Comparison of ENCODE assay signal across 16 cellular contexts in the genomic region with DNA sequence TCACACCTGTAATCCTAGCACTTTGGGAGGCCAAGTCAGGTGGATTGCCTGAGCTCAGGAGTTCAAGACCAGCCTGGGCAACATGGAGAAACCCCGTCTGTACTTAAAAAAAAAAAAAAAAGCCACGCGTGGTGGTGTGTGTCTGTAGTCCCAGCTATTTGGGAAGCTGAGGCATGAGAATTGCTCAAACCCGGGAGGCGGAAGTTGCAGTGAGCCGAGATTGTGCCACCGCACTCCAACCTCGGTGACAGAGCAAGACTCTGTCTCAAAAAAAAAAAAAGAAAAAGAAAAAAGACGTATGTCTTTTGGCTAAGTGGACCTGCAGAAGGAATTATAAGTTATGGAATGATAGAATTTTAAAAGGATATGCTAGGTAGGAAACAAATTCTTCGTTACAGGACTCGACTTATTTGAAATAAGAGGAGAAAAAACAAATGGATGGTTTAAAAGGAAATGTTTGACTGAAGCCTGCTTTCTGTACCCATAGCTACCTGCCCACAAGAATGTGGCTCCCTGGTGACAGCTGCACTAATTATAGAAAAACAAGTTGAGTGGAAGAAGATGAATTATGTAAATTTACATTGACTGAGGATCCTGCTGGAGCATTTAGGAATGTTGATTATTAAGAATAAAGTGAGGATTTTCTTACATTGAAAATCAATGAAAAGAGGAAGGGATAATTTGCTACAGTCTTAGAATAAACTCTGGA. TPM values are rescaled to one million over a fixed set of nuclear protein-coding genes. Genes with fewer than 3 reads are reported as not detected.
DNase-seq lines count a peak whose midpoint lies in the region; ATAC-seq, FAIRE-seq and TF ChIP-seq lines count a peak whose summit lies in the region.
"Had no signal": no experiment of that assay in that cellular context is flagged by ENCODE, and none has a peak within 500 bp of the region (broad histone marks: within the 10 kb centered on the region; RNA-seq: fewer than 3 reads in every experiment).

No MANE protein-coding gene starts in this region.

- H3K79me2 ChIP-seq in astrocyte (ENCODE audit: insufficient read depth, low read length) = no peaks in the 10 kb centered on the region

- H3K36me3 Mint-ChIP-seq in astrocyte (ENCODE audit: low read depth, unreplicated experiment) = no peaks in the 10 kb centered on the region

- peaks cover 15% of the 10 kb centered on the region for H3K4me1 ChIP-seq in astrocyte (ENCODE audit: insufficient read depth, low read length)
- no peaks in the 10 kb centered on the region for H3K4me1 ChIP-seq in foreskin keratinocyte
- H3K4me1 ChIP-seq: esophagus muscularis mucosa, tibial artery had no signal

- TF ChIP-seq CTCF in astrocyte (IDR thresholded peaks at IDR 0.05; ENCODE audit: insufficient read depth, low read depth, low read length) = no peak
- no peak for TF ChIP-seq CTCF in foreskin keratinocyte (conservative IDR thresholded peaks at IDR 0.05)

- H3K4me3 ChIP-seq in astrocyte (ENCODE audit: insufficient read depth, low read depth, low read length) = no peak overlapping the region
- H3K4me3 ChIP-seq: esophagus muscularis mucosa, tibial artery had no signal

- FAIRE-seq in astrocyte (lab: Jason Lieb, UNC) = no peak

- H3K27me3 Mint-ChIP-seq in astrocyte (ENCODE audit: low read depth, unreplicated experiment) = no peaks in the 10 kb centered on the region

- no peaks in the 10 kb centered on the region for H4K20me1 ChIP-seq in astrocyte (ENCODE audit: insufficient read depth, low read length)

- peaks cover 32% of the 10 kb centered on the region for H3K4me1 Mint-ChIP-seq in astrocyte (ENCODE audit: low read depth, unreplicated experiment)

- H3K4me2 ChIP-seq in astrocyte (ENCODE audit: low read length) = peak overlapping the region; percentile 25

- no peak overlapping the region for H3K4me3 Mint-ChIP-seq in astrocyte (ENCODE audit: unreplicated experiment)

- peaks cover 2% of the 10 kb centered on the region for H3K9me3 Mint-ChIP-seq in astrocyte (ENCODE audit: unreplicated experiment)
- H3K9me3 Mint-ChIP-seq: HFFc6 had no signal

- peak overlapping the region; percentile 7 for H3K9ac ChIP-seq in astrocyte (ENCODE audit: low read length)

- H3K36me3 ChIP-seq in astrocyte (ENCODE audit: insufficient read depth, low read length) = no peaks in the 10 kb centered on the region
- H3K36me3 ChIP-seq: esophagus muscularis mucosa, tibial artery had no signal

- no peaks in the 10 kb centered on the region for H3K27me3 ChIP-seq in astrocyte (ENCODE audit: insufficient read depth, low read length)
- no peaks in the 10 kb centered on the region for H3K27me3 ChIP-seq in foreskin keratinocyte
- H3K27me3 ChIP-seq: esophagus muscularis mucosa, tibial artery had no signal

- H3K9me3 ChIP-seq in astrocyte (ENCODE audit: insufficient read depth, low read depth, low read length) = no peaks in the 10 kb centered on the region
- H3K9me3 ChIP-seq: Caco-2, esophagus muscularis mucosa, tibial artery had no signal

- ATAC-seq in foreskin keratinocyte (no peak), HG02763 (IDR thresholded peaks at IDR 0.05; ENCODE audit: unreplicated experiment) (no peak)

- peak overlapping the region; percentile 97 for H3K27ac Mint-ChIP-seq in astrocyte (ENCODE audit: unreplicated experiment)
- H3K27ac Mint-ChIP-seq: HFFc6 had no signal

- H3K27ac ChIP-seq in astrocyte (ENCODE audit: low read depth, low read length) = no peak overlapping the region
- no peak overlapping the region for H3K27ac ChIP-seq in foreskin keratinocyte
- H3K27ac ChIP-seq: 22Rv1, esophagus muscularis mucosa, tibial artery, VCaP had no signal

- H2AFZ ChIP-seq in astrocyte (ENCODE audit: low read depth, low read length) = no peak overlapping the region

- DNase-seq in DMS 273 (lab: John Stamatoyannopoulos, UW; ENCODE audit: unreplicated experiment) = peak; percentile 31
- DNase-seq in DMS 273 treated with DMSO at 0.1 percent for 48 hours (lab: John Stamatoyannopoulos, UW) = no peak
- DNase-seq in M059J (ENCODE audit: low read depth) = peak; percentile 78
- peak; percentile 56 for DNase-seq in astrocyte (ENCODE audit: low read depth)
- peak; percentile 58 for DNase-seq in myocyte (ENCODE audit: low read depth)
- no peak for DNase-seq in OCI-M1 (lab: John Stamatoyannopoulos, UW)
- no peak for DNase-seq in foreskin keratinocyte
- DNase-seq: HFFc6, NCI-H446, Right ventricle myocardium superior, tibial artery had no signal

RNA-seq across cellular contexts. Expression of gene SKIL, which starts 36.0 kb away (rescaled TPM):
- total RNA-seq in M059J (2014; rRNA removed; shearing (Covaris generic)) = 33.5 and 36.8 TPM in 2 replicates
- total RNA-seq in astrocyte = 152 and 156 TPM in 2 replicates
- total RNA-seq in myocyte = 34.0 and 40.3 TPM in 2 replicates
- polyA plus RNA-seq in myocyte (2012) = 35.6 TPM
- 23.1 and 30.1 TPM in 2 replicates for total RNA-seq in foreskin keratinocyte
- 2.8 and 3.5 TPM in 2 replicates for polyA plus RNA-seq in foreskin keratinocyte

Comparison
In these comparisons a context has a peak if more than half of its experiments do, and no peak if none do; other contexts are left out.
1. DNase-seq: peak in DMS 273 (single experiment), M059J (single experiment), astrocyte (single experiment) and myocyte (single experiment); none in DMS 273 treated with DMSO at 0.1 percent for 48 hours (single experiment), OCI-M1 (single experiment) and foreskin keratinocyte (0 of 2).